Comparison of ENCODE assay signal across 10 cellular contexts in the genomic region with DNA sequence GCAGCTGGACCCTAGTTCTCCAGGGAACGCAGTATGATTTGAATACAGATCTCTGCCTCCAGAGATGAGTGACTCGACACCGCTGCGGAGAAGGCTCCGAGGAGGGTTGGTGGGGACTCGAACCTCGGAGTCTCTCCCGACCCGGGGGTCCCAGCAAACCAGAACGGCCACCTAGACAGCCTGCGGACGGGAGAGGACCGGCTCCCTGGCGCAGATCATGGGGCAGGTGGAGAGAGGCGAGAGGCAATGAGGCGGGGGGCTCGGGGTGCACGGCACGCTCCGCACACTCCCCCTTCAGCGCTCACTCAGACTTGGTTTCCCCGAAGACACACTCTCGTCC. TPM values are rescaled to one million over a fixed set of nuclear protein-coding genes. Genes with fewer than 3 reads are reported as not detected.
A peak's percentile ranks its signal among the peaks of the same experiment; 100 is the strongest.
DNase-seq lines count a peak whose midpoint lies in the region; ATAC-seq, FAIRE-seq and TF ChIP-seq lines count a peak whose summit lies in the region.
"Had no signal": no experiment of that assay in that cellular context is flagged by ENCODE, and none has a peak within 500 bp of the region (broad histone marks: within the 10 kb centered on the region; RNA-seq: fewer than 3 reads in every experiment).

No MANE protein-coding gene starts in this region.

- H3K4me1 ChIP-seq in A549 (no peaks in the 10 kb centered on the region), Peyer's patch (peaks cover 0 to 15% (median 7%) of the 10 kb centered on the region in 4 donors), neuronal stem cell (ENCODE audit: control insufficient read depth in 2 of 2, insufficient read depth in 1 of 2, low read depth in 1 of 2, low read length in 2 of 2) (peaks cover 8 to 10% of the 10 kb centered on the region in 2 donors), HAP-1 (no peaks in the 10 kb centered on the region)

- DNase-seq in A549 (ENCODE audit: low read depth in 1 of 2, low spot score in 1 of 2) (no peak), Peyer's patch (no peak), fibroblast of villous mesenchyme (ENCODE audit: low read depth) (no peak), neuronal stem cell (ENCODE audit: low spot score) (no peak), germinal center (ENCODE audit: low spot score) (no peak), HAP-1 (ENCODE audit: low spot score in 2 of 2) (no peak), cerebellum (ENCODE audit: low spot score) (no peak)
- DNase-seq: AML-193, NCI-H748 treated with DMSO at 0.1 percent for 48 hours had no signal

- H3K79me1 ChIP-seq in neuronal stem cell (ENCODE audit: low read depth, low read length) = no peaks in the 10 kb centered on the region

- POLR2A ChIA-PET in A549 (lab: Yijun Ruan, JAX) = no interaction called here

- no peaks in the 10 kb centered on the region for H3K27me3 ChIP-seq in Peyer's patch
- H3K27me3 ChIP-seq in neuronal stem cell (ENCODE audit: control insufficient read depth in 3 of 3, insufficient read depth in 3 of 3, low read depth in 1 of 3, low read length in 3 of 3) = peaks cover 15 to 87% (median 53%) of the 10 kb centered on the region in 3 experiments
- H3K27me3 ChIP-seq in HAP-1 (ENCODE audit: low read depth) = peaks cover 33% of the 10 kb centered on the region

- in situ Hi-C loops in HAP-1 (cut with MboI; ENCODE audit: low sequenced_read_pairs) = no loop called here

- H3K4me3 ChIP-seq in A549 (peak overlapping the region; percentile 57), Peyer's patch (peak overlapping the region in 3 of 4 donors; percentile 49 to 68 (median 60)), fibroblast of villous mesenchyme (ENCODE audit: low read depth, low read length) (peak overlapping the region; percentile 69), neuronal stem cell (ENCODE audit: low read length in 2 of 2) (peak overlapping the region; percentile 53 to 82), HAP-1 (no peak overlapping the region)

- H3K9me3 ChIP-seq in A549 (no peaks in the 10 kb centered on the region), Peyer's patch (peaks cover 0 to 15% (median 0%) of the 10 kb centered on the region in 4 donors), neuronal stem cell (replicated peaks in 1 of 2; ENCODE audit: control insufficient read depth in 2 of 2, insufficient read depth in 1 of 2, low read depth in 1 of 2, low read length in 2 of 2) (peaks cover 0 to 7% of the 10 kb centered on the region in 2 donors), HAP-1 (no peaks in the 10 kb centered on the region)

- H2BK12ac ChIP-seq in neuronal stem cell (ENCODE audit: low read length) = no peak overlapping the region

- no peak overlapping the region for H4K8ac ChIP-seq in neuronal stem cell (ENCODE audit: low read depth, low read length)

- CTCF ChIA-PET in A549 (lab: Yijun Ruan, JAX) = interaction anchor here (2.3 to 14.8 kb wide), 4 partner anchors 10 to 43 kb away, joined by 8 to 311 read pairs (median 60); no protein-coding TSS in a partner anchor

- no peaks in the 10 kb centered on the region for H3K36me3 ChIP-seq in Peyer's patch
- no peaks in the 10 kb centered on the region for H3K36me3 ChIP-seq in neuronal stem cell (replicated peaks in 1 of 2; ENCODE audit: control insufficient read depth in 2 of 2, insufficient read depth in 2 of 2, low read length in 2 of 2)
- no peaks in the 10 kb centered on the region for H3K36me3 ChIP-seq in HAP-1 (replicated peaks)

- no peak overlapping the region for H3K23ac ChIP-seq in neuronal stem cell (ENCODE audit: low read depth, low read length, poor library complexity)

- H2BK5ac ChIP-seq in neuronal stem cell (ENCODE audit: low read length) = no peak overlapping the region

- peak overlapping the region; percentile 35 for H2BK120ac ChIP-seq in neuronal stem cell (ENCODE audit: low read depth, low read length)

- TF ChIP-seq POLR2A in A549 (IDR thresholded peaks at IDR 0.05; ENCODE audit: low read length) (no peak), Peyer's patch (IDR thresholded peaks at IDR 0.05) (no peak)

- TF ChIP-seq EP300 in A549 (IDR thresholded peaks at IDR 0.05) = no peak

- TF ChIP-seq RAD21 in A549 (conservative IDR thresholded peaks at IDR 0.05 in 1 of 2, IDR thresholded peaks at IDR 0.05 in 1 of 2) = no peak

- H3K18ac ChIP-seq in neuronal stem cell (ENCODE audit: low read length) = peak overlapping the region; percentile 95

- H2BK15ac ChIP-seq in neuronal stem cell (ENCODE audit: low read length) = peak overlapping the region; percentile 31

- H3K4ac ChIP-seq in neuronal stem cell (ENCODE audit: low read length) = no peak overlapping the region

- no peak overlapping the region for H4K91ac ChIP-seq in neuronal stem cell (ENCODE audit: low read depth, low read length, poor library complexity)

- no peak for ATAC-seq in A549
- no peak for ATAC-seq in HG03039 (IDR thresholded peaks at IDR 0.05; ENCODE audit: unreplicated experiment)

- peak overlapping the region; percentile 91 for H3K14ac ChIP-seq in neuronal stem cell (ENCODE audit: low read length)

- WGBS in A549 (ENCODE audit: missing lambda C conversion rate) = 53% methylated on average over 23 of the region's 23 CpGs
- WGBS in neuronal stem cell (ENCODE audit: extremely low coverage in 2 of 2, insufficient read length in 2 of 2, insufficient replicate concordance in 1 of 2), 2 donors = no CpG with 5 or more reads among the region's 23 CpGs

- H3K27ac ChIP-seq in A549 = peak overlapping the region in 1 of 2 experiments; percentile 79; a peak in 3 of 6 replicates
- H3K27ac ChIP-seq in Peyer's patch = peak overlapping the region in 2 of 4 donors; percentile 6 to 29
- no peak overlapping the region for H3K27ac ChIP-seq in neuronal stem cell (replicated peaks; ENCODE audit: low read length)

- peak overlapping the region; percentile 100 for H3K4me2 ChIP-seq in A549
- H3K4me2 ChIP-seq in neuronal stem cell (ENCODE audit: insufficient read depth, low read length, poor library complexity, severe bottlenecking) = peak overlapping the region; percentile 98

- peak overlapping the region; percentile 41 for H2AK5ac ChIP-seq in neuronal stem cell (ENCODE audit: low read depth, low read length)

- no peak for FAIRE-seq in A549 (lab: Jason Lieb, UNC)

- peak overlapping the region; percentile 78 for H3K9ac ChIP-seq in neuronal stem cell (ENCODE audit: low read depth, low read length, poor library complexity)

- no peak for TF ChIP-seq CTCF in A549 (IDR thresholded peaks at IDR 0.05)
- TF ChIP-seq CTCF in Peyer's patch (IDR thresholded peaks at IDR 0.05) = no peak
- TF ChIP-seq CTCF in fibroblast of villous mesenchyme (IDR thresholded peaks at IDR 0.05; ENCODE audit: insufficient read depth, low read depth, low read length) = no peak

- peak overlapping the region; percentile 99 for H2AFZ ChIP-seq in neuronal stem cell (ENCODE audit: low read length)

TF ChIP-seq in A549, 52 proteins besides CTCF, POLR2A, EP300 and RAD21 (continues in another document):
- no peak for TF ChIP-seq CHD2 (IDR thresholded peaks at IDR 0.05; ENCODE audit: low read length, partially characterized antibody)
- no peak for TF ChIP-seq MYC (IDR thresholded peaks at IDR 0.05; ENCODE audit: borderline replicate concordance, low read length)
- no peak for TF ChIP-seq SREBF2 (IDR thresholded peaks at IDR 0.05)
- TF ChIP-seq CBX8 (IDR thresholded peaks at IDR 0.05) = no peak
- TF ChIP-seq CBX2 (IDR thresholded peaks at IDR 0.05; ENCODE audit: borderline replicate concordance, low read depth) = no peak
- TF ChIP-seq HOXB13 (CRISPR knock-in tag; IDR thresholded peaks at IDR 0.05; ENCODE audit: low read depth) = no peak
- TF ChIP-seq KDM5A (IDR thresholded peaks at IDR 0.05) = no peak
- TF ChIP-seq EHF (CRISPR knock-in tag; IDR thresholded peaks at IDR 0.05) = no peak
- TF ChIP-seq ESRRA (IDR thresholded peaks at IDR 0.05; ENCODE audit: borderline replicate concordance, low read length) = no peak
- no peak for TF ChIP-seq NPAS2 (CRISPR knock-in tag; IDR thresholded peaks at IDR 0.05; ENCODE audit: borderline replicate concordance)
- no peak for TF ChIP-seq TP53 (CRISPR knock-in tag; IDR thresholded peaks at IDR 0.05)
- TF ChIP-seq, protein P1, sequence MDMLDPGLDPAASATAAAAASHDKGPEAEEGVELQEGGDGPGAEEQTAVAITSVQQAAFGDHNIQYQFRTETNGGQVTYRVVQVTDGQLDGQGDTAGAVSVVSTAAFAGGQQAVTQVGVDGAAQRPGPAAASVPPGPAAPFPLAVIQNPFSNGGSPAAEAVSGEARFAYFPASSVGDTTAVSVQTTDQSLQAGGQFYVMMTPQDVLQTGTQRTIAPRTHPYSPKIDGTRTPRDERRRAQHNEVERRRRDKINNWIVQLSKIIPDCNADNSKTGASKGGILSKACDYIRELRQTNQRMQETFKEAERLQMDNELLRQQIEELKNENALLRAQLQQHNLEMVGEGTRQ (IDR thresholded peaks at IDR 0.05) = no peak
- TF ChIP-seq, protein P2, sequence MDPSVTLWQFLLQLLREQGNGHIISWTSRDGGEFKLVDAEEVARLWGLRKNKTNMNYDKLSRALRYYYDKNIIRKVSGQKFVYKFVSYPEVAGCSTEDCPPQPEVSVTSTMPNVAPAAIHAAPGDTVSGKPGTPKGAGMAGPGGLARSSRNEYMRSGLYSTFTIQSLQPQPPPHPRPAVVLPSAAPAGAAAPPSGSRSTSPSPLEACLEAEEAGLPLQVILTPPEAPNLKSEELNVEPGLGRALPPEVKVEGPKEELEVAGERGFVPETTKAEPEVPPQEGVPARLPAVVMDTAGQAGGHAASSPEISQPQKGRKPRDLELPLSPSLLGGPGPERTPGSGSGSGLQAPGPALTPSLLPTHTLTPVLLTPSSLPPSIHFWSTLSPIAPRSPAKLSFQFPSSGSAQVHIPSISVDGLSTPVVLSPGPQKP (IDR thresholded peaks at IDR 0.05; ENCODE audit: low read depth, low read length) = no peak
- TF ChIP-seq POLR2AphosphoS2 (conservative IDR thresholded peaks at IDR 0.05; ENCODE audit: low read length) = no peak
- no peak for TF ChIP-seq FOXS1 (CRISPR knock-in tag; IDR thresholded peaks at IDR 0.05)
- no peak for TF ChIP-seq MAZ (IDR thresholded peaks at IDR 0.05; ENCODE audit: borderline replicate concordance, low read depth, low read length)

RNA-seq across cellular contexts. Expression of a gene that starts 12.6 kb away (rescaled TPM):
- 0.36 and 0.38 TPM in 2 replicates for polyA plus RNA-seq in A549 (2011; rRNA removed)
- 0.20 and 0.25 TPM in 2 replicates for polyA plus RNA-seq in A549 (2012; cell fraction: cytosol; rRNA removed)
- 0.76 and 1.2 TPM in 2 replicates for polyA plus RNA-seq in A549 (2012; cell fraction: nucleus; rRNA removed)
- 0.68 to 1.0 TPM (median 0.98 TPM) in 3 replicates for polyA plus RNA-seq in A549 (2017; fragmentation: RNase III; extraction: RNeasy Plus Mini Kit Qiagen cat#74134 plus additional on column Dnase treatment)
- polyA minus RNA-seq in A549 (2011; rRNA and poly(A)+ RNA removed) = 1.2 and 2.6 TPM in 2 replicates
- 10 to 100 TPM in 1 of 4 donors, 1 to 10 TPM in 3; 2.8 to 14.9 (median 4.0) TPM for total RNA-seq in Peyer's patch
- 3.5 and 4.2 TPM in 2 replicates for total RNA-seq in fibroblast of villous mesenchyme
- polyA plus RNA-seq in neuronal stem cell (2013, experiment 1 of 2) = 0.43 TPM
- 0.35 TPM for polyA plus RNA-seq in neuronal stem cell (2013, experiment 2 of 2)
- total RNA-seq in cerebellum = 1.4 TPM
